Comparison of ENCODE assay signal across 8 cellular contexts in genomic region chr10:93461124-93461806, GRCh38. TPM values are rescaled to one million over a fixed set of nuclear protein-coding genes. Genes with fewer than 3 reads are reported as not detected.
DNase-seq lines count a peak whose midpoint lies in the region; ATAC-seq and TF ChIP-seq lines count a peak whose summit lies in the region.

No MANE protein-coding gene starts in this region.

- DNase-seq in NCI-H748 (lab: John Stamatoyannopoulos, UW; ENCODE audit: unreplicated experiment), result peak; percentile 41
- DNase-seq in NCI-H748 treated with DMSO at 0.1 percent for 48 hours (lab: John Stamatoyannopoulos, UW), result no peak
- peak; percentile 14 for DNase-seq in OCI-LY7 (ENCODE audit: low spot score)
- peak in 1 of 2 donors; percentile 96 for DNase-seq in fibroblast of lung (ENCODE audit: low read depth in 2 of 2)
- no peak for DNase-seq in stimulated activated naive B cell treated with anti-CD40 and anti-IgM and Interleukin-4, amounts not matched to agents 10 μg/mL and 1 μg/mL and 100 μg/mL, for 72 hours
- no peak for DNase-seq in germinal center (ENCODE audit: low spot score)
- DNase-seq in central memory CD4-positive, alpha-beta T cell, result no peak
- no peak for DNase-seq in activated naive CD4-positive, alpha-beta T cell (lab: John Stamatoyannopoulos, UW)

- H3K27me3 ChIP-seq in fibroblast of lung (ENCODE audit: control insufficient read depth, insufficient read depth, low read length), result no peaks in the 10 kb centered on the region

- ATAC-seq in stimulated activated naive B cell treated with anti-CD40 and anti-IgM and Interleukin-4, amounts not matched to agents 10 μg/mL and 1 μg/mL and 100 μg/mL, for 72 hours (replicated peaks), result no peak

- H3K9me3 ChIP-seq in OCI-LY7 (ENCODE audit: low read length) (0 out of 2 replicates have a peak, but pooled peaks cover 5% of the 10 kb centered on the region), fibroblast of lung (ENCODE audit: control insufficient read depth, insufficient read depth, low read depth, low read length) (no peaks in the 10 kb centered on the region)

- peaks cover 5 to 9% of the 10 kb centered on the region in 2 donors for H3K27me3 Mint-ChIP-seq in stimulated activated naive B cell treated with anti-CD40 and anti-IgM and Interleukin-4, amounts not matched to agents 10 μg/mL and 1 μg/mL and 100 μg/mL, for 72 hours

- TF ChIP-seq CTCF in OCI-LY7 (conservative IDR thresholded peaks at IDR 0.05; ENCODE audit: low read length) (no peak), fibroblast of lung (conservative IDR thresholded peaks at IDR 0.05 in 1 of 2, IDR thresholded peaks at IDR 0.05 in 1 of 2; ENCODE audit: low read depth in 1 of 2, low read length in 2 of 2) (no peak)

- H4K20me1 ChIP-seq in OCI-LY7 (ENCODE audit: insufficient read depth, low read length), result no peaks in the 10 kb centered on the region
- no peaks in the 10 kb centered on the region for H4K20me1 ChIP-seq in fibroblast of lung (ENCODE audit: control insufficient read depth, extremely low read depth, insufficient read depth, low read length)

- no peaks in the 10 kb centered on the region for H3K9me2 ChIP-seq in OCI-LY7 (ENCODE audit: insufficient read depth, low read length)

- H3K79me2 ChIP-seq in OCI-LY7 (ENCODE audit: insufficient read depth, low read depth, low read length), result no peaks in the 10 kb centered on the region
- H3K79me2 ChIP-seq in fibroblast of lung (ENCODE audit: control insufficient read depth, insufficient read depth, low read length), result peaks cover 80% of the 10 kb centered on the region

- H3K27ac Mint-ChIP-seq in stimulated activated naive B cell treated with anti-CD40 and anti-IgM and Interleukin-4, amounts not matched to agents 10 μg/mL and 1 μg/mL and 100 μg/mL, for 72 hours, result peak overlapping the region; percentile 1

- peaks cover 0 to 1% of the 10 kb centered on the region in 2 donors for H3K9me3 Mint-ChIP-seq in stimulated activated naive B cell treated with anti-CD40 and anti-IgM and Interleukin-4, amounts not matched to agents 10 μg/mL and 1 μg/mL and 100 μg/mL, for 72 hours

- H2AFZ ChIP-seq in OCI-LY7 (ENCODE audit: low read length), result peak overlapping the region; percentile 79
- no peak overlapping the region for H2AFZ ChIP-seq in fibroblast of lung (ENCODE audit: low read length)

- H3K4me1 ChIP-seq in OCI-LY7 (ENCODE audit: insufficient read depth, low read length, poor library complexity, severe bottlenecking) (peaks cover 22% of the 10 kb centered on the region), fibroblast of lung (ENCODE audit: control insufficient read depth, extremely low read depth, insufficient read depth, low read length) (peaks cover 67% of the 10 kb centered on the region)

- H3K4me3 Mint-ChIP-seq in stimulated activated naive B cell treated with anti-CD40 and anti-IgM and Interleukin-4, amounts not matched to agents 10 μg/mL and 1 μg/mL and 100 μg/mL, for 72 hours, result no peak overlapping the region

- CTCF ChIA-PET in OCI-LY7 (lab: Charles Lee; ENCODE audit: unreplicated experiment), result interaction anchor here (0.8 kb wide), 1 partner anchor 15 kb away, joined by 3 read pairs; no protein-coding TSS in a partner anchor

- H3K27ac ChIP-seq in OCI-LY7 (ENCODE audit: low read depth, low read length, poor library complexity, severe bottlenecking) (peak overlapping the region; percentile 62), fibroblast of lung (ENCODE audit: insufficient read depth, low read length) (peak overlapping the region; percentile 78)

- H3K36me3 Mint-ChIP-seq in stimulated activated naive B cell treated with anti-CD40 and anti-IgM and Interleukin-4, amounts not matched to agents 10 μg/mL and 1 μg/mL and 100 μg/mL, for 72 hours, result peaks cover 0 to 1% of the 10 kb centered on the region in 2 donors

- H3K4me3 ChIP-seq in OCI-LY7 (ENCODE audit: low read depth, low read length, poor library complexity, severe bottlenecking) (peak overlapping the region; percentile 19), fibroblast of lung (replicated peaks in 1 of 4; ENCODE audit: control extremely low read depth in 1 of 4, insufficient read depth in 1 of 4, low read depth in 3 of 4, low read length in 4 of 4) (no peak overlapping the region)

- POLR2A ChIA-PET in OCI-LY7 (lab: Charles Lee), result interaction anchor here (0.6 to 1.3 kb wide), 3 partner anchors 20 to 1956 kb away, joined by 3 to 9 read pairs (median 6); no protein-coding TSS in a partner anchor

- H3K4me1 Mint-ChIP-seq in stimulated activated naive B cell treated with anti-CD40 and anti-IgM and Interleukin-4, amounts not matched to agents 10 μg/mL and 1 μg/mL and 100 μg/mL, for 72 hours, result peaks cover 14 to 23% of the 10 kb centered on the region in 2 donors

- H3K36me3 ChIP-seq in OCI-LY7 (ENCODE audit: insufficient read depth, low read length), result no peaks in the 10 kb centered on the region
- H3K36me3 ChIP-seq in fibroblast of lung (ENCODE audit: control insufficient read depth, insufficient read depth, low read length), result peaks cover 6% of the 10 kb centered on the region

- H3K4me2 ChIP-seq in OCI-LY7 (ENCODE audit: low read length), result peak overlapping the region; percentile 51
- peak overlapping the region; percentile 29 for H3K4me2 ChIP-seq in fibroblast of lung (ENCODE audit: extremely low read depth, insufficient read depth, low read length)

- intact Hi-C loops in OCI-LY7 (cut with micrococcal nuclease; ENCODE audit: unreplicated experiment), result no loop called here

- BruUV-seq in OCI-LY7 (replicated peaks; lab: Mats Ljungman, UMichigan), result no TSS peak

- no peak overlapping the region for H3K9ac ChIP-seq in fibroblast of lung (ENCODE audit: insufficient read depth, low read length)

RNA-seq across cellular contexts. Expression of gene MYOF, which starts 20.9 kb away (rescaled TPM):
- total RNA-seq in OCI-LY7 (2014; rRNA removed; shearing (Covaris generic)), result not detected in 2 replicates
- 0.30 and 0.42 TPM in 2 replicates for total RNA-seq in OCI-LY7 (2022)
- 161 and 298 TPM in 2 replicates for total RNA-seq in fibroblast of lung
- polyA plus RNA-seq in fibroblast of lung, result 215 and 314 TPM in 2 replicates
- polyA plus RNA-seq in fibroblast of lung (2012), result 184 and 340 TPM in 2 replicates
- 121 and 188 TPM in 2 replicates for polyA minus RNA-seq in fibroblast of lung (ENCODE audit: low replicate concordance)

RNA-seq across cellular contexts. Expression of gene CEP55, which starts 35.1 kb away (rescaled TPM):
- 64.5 and 83.0 TPM in 2 replicates for total RNA-seq in OCI-LY7 (2014; rRNA removed; shearing (Covaris generic))
- total RNA-seq in OCI-LY7 (2022) (68.3 and 75.2 TPM in 2 replicates), fibroblast of lung (2.1 and 19.0 TPM in 2 replicates)
- 16.1 and 51.6 TPM in 2 replicates for polyA plus RNA-seq in fibroblast of lung
- 10.1 and 35.8 TPM in 2 replicates for polyA plus RNA-seq in fibroblast of lung (2012)
- 2.0 and 2.1 TPM in 2 replicates for polyA minus RNA-seq in fibroblast of lung (ENCODE audit: low replicate concordance)

Comparison
In these comparisons a context has a peak if more than half of its experiments do, and no peak if none do; other contexts are left out.
1. DNase-seq: peak in NCI-H748 (single experiment) and OCI-LY7 (single experiment); none in NCI-H748 treated with DMSO at 0.1 percent for 48 hours (single experiment), stimulated activated naive B cell treated with anti-CD40 and anti-IgM and Interleukin-4, amounts not matched to agents 10 μg/mL and 1 μg/mL and 100 μg/mL, for 72 hours (single experiment), germinal center (single experiment), central memory CD4-positive, alpha-beta T cell (single experiment) and activated naive CD4-positive, alpha-beta T cell (0 of 4).
2. RNA of gene MYOF, which starts 20.9 kb away (total RNA-seq): 161 to 298 TPM in fibroblast of lung; 0.30 to 0.42 TPM in OCI-LY7; every median in the first group is over 100 times any median in the second.